Comparison of ENCODE assay signal across 10 cellular contexts in the genomic region with DNA sequence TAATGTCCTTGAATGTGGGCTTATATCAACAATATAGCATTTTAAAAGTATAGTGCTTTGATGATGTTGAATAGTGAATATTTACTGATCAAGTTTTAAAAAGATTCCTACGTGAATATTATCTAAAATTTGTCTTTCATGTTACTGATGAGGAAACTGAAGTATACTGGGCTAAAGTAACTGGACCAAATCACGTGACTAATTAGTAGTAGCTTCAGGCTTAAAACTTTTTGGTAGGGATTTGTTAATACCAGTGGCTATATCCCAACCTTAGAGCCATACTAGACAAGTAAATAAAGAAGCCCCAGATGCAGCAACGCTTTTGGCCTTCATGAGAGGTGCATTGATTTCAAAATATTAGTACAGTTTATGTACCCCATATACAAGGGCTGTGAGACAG.
"Had no signal": no experiment of that assay in that cellular context is flagged by ENCODE, and none has a peak within 500 bp of the region (broad histone marks: within the 10 kb centered on the region; RNA-seq: fewer than 3 reads in every experiment).

No MANE protein-coding gene starts in this region.

- H3K9me3 ChIP-seq: HAP-1 had no signal

- H3K27ac Mint-ChIP-seq: H9, HFFc6 had no signal

- H3K36me3 ChIP-seq: HAP-1 had no signal

- H3K4me3 Mint-ChIP-seq: H9, HFFc6 had no signal

- DNase-seq: GM23248, GOT3, H7, H9, HCEC 1CT, HFFc6 had no signal

- ATAC-seq: HCT116 had no signal

- H3K27ac ChIP-seq: GM23248 had no signal

- H3K9ac ChIP-seq: GM23248 had no signal

- H3K4me1 ChIP-seq: HAP-1 had no signal

- H2AFZ ChIP-seq: GM23248 had no signal

- H3K4me3 ChIP-seq: GM23248, HAP-1 had no signal

- FAIRE-seq: H1, H54 had no signal
